31 cellular contexts compared by ENCODE assay signal in the genomic region with DNA sequence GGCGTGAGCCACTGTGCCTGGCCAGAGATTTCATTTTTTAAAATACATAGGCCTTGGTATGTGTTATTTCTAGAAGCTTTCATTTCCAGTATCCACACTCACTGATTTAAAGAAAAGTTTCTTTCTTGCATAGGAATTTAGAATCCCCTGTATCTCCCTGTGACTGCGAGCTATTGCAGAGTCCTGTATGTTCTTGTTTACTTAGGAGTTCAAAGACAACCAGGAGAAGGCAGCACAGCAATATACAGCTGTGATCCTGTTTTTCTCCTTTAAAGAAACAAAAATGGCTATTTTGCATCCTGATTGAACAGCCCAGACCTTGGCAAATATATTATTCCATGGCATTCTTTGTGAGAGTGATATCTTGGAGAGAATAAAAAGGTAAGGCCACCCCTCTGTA.
"Had no signal": no experiment of that assay in that cellular context is flagged by ENCODE, and none has a peak within 500 bp of the region (broad histone marks: within the 10 kb centered on the region; RNA-seq: fewer than 3 reads in every experiment).

No MANE protein-coding gene starts in this region.

- H3K4me2 ChIP-seq: neural progenitor cell, smooth muscle cell had no signal

- H3K27me3 Mint-ChIP-seq: progenitor cell of endocrine pancreas; stimulated activated memory B cell treated with anti-CD40 and anti-IgM and Interleukin-4, amounts not matched to agents 10 μg/mL and 1 μg/mL and 100 μg/mL, for 72 hours; stimulated activated naive CD8-positive, alpha-beta T cell treated with anti-CD3 and anti-CD28 coated beads, Interleukin-15, amount 100 ng/mL, for 72 hours had no signal

- H3K4me3 Mint-ChIP-seq: natural killer cell; nephron; neural progenitor cell; stimulated activated memory B cell treated with anti-CD40 and anti-IgM and Interleukin-4, amounts not matched to agents 10 μg/mL and 1 μg/mL and 100 μg/mL, for 72 hours; stimulated activated naive CD8-positive, alpha-beta T cell treated with anti-CD3 and anti-CD28 coated beads, Interleukin-15, amount 100 ng/mL, for 72 hours; type B pancreatic cell had no signal

- DNase-seq: natural killer cell; occipital lobe; ovary; posterior cingulate gyrus; psoas muscle; right cardiac atrium; spleen; stimulated activated CD4-positive, alpha-beta T cell treated with anti-CD3 and anti-CD28 coated beads, Interleukin-12 subunit alpha, Interleukin-12 subunit beta, amount 100 ng/mL, for 4 hours; stimulated activated CD4-positive, alpha-beta T cell treated with anti-CD3 and anti-CD28 coated beads, Interleukin-1b, Interleukin-23, amount 100 ng/mL, for 48 hours; stimulated activated CD4-positive, alpha-beta T cell treated with anti-CD3 and anti-CD28 coated beads, Interleukin-4, amount 100 ng/mL, for 1 hour; stimulated activated CD4-positive, alpha-beta T cell treated with anti-CD3 and anti-CD28 coated beads, Interleukin-4, amount 100 ng/mL, for 4 hours; stimulated activated CD8-positive, alpha-beta memory T cell treated with anti-CD3 and anti-CD28 coated beads, Interleukin-4, amount 100 ng/mL, for 48 hours; stimulated activated naive CD4-positive, alpha-beta T cell; stimulated activated naive CD8-positive, alpha-beta T cell treated with anti-CD3 and anti-CD28 coated beads, Interleukin-15, amount 100 ng/mL, for 72 hours; stimulated activated naive CD8-positive, alpha-beta T cell treated with anti-CD3 and anti-CD28 coated beads, Interleukin-15, Interleukin-2, amounts not matched to agents 100 U/mL and 50 U/mL, for 24 hours; substantia nigra; testis; tibial artery; transverse colon; upper lobe of right lung; uterus had no signal

- H3K27ac Mint-ChIP-seq: natural killer cell; nephron; neural progenitor cell; progenitor cell of endocrine pancreas; stimulated activated memory B cell treated with anti-CD40 and anti-IgM and Interleukin-4, amounts not matched to agents 10 μg/mL and 1 μg/mL and 100 μg/mL, for 72 hours; stimulated activated naive CD8-positive, alpha-beta T cell treated with anti-CD3 and anti-CD28 coated beads, Interleukin-15, amount 100 ng/mL, for 72 hours; type B pancreatic cell had no signal

- H3K4me1 Mint-ChIP-seq: natural killer cell; neural progenitor cell; stimulated activated memory B cell treated with anti-CD40 and anti-IgM and Interleukin-4, amounts not matched to agents 10 μg/mL and 1 μg/mL and 100 μg/mL, for 72 hours; stimulated activated naive CD8-positive, alpha-beta T cell treated with anti-CD3 and anti-CD28 coated beads, Interleukin-15, amount 100 ng/mL, for 72 hours had no signal

- H3K9ac ChIP-seq: neural progenitor cell, parathyroid adenoma had no signal

- H3K27me3 ChIP-seq: neural progenitor cell, ovary, spleen, suprapubic skin, testis, tibial artery, transverse colon, upper lobe of right lung, uterus had no signal

- H3K4me1 ChIP-seq: neural progenitor cell, parathyroid adenoma, psoas muscle, spleen, suprapubic skin, testis, tibial artery, upper lobe of right lung, uterus had no signal

- H3K9me3 ChIP-seq: ovary, suprapubic skin, testis, transverse colon, uterus had no signal

- H3K79me2 ChIP-seq: parathyroid adenoma had no signal

- H3K27ac ChIP-seq: neural progenitor cell, ovary, parathyroid adenoma, psoas muscle, skin epidermis, spleen, suprapubic skin, testis, tibial artery, transverse colon, upper lobe of right lung, uterus had no signal

- H3K4me3 ChIP-seq: neural progenitor cell, ovary, psoas muscle, skin epidermis, smooth muscle cell, spleen, suprapubic skin, testis, tibial artery, transverse colon, upper lobe of right lung, uterus had no signal

- H3K36me3 Mint-ChIP-seq: natural killer cell had no signal

- H2AFZ ChIP-seq: neural progenitor cell, parathyroid adenoma had no signal

- ATAC-seq: natural killer cell; psoas muscle; right cardiac atrium; sciatic nerve; stimulated activated memory B cell treated with anti-CD40 and anti-IgM and Interleukin-4, amounts not matched to agents 10 μg/mL and 1 μg/mL and 100 μg/mL, for 72 hours; stimulated activated naive CD8-positive, alpha-beta T cell treated with anti-CD3 and anti-CD28 coated beads, Interleukin-15, amount 100 ng/mL, for 72 hours; stimulated activated naive CD8-positive, alpha-beta T cell treated with anti-CD3 and anti-CD28 coated beads, Interleukin-15, Interleukin-2, amounts not matched to agents 100 U/mL and 50 U/mL, for 24 hours; upper lobe of right lung had no signal

- H3K36me3 ChIP-seq: ovary, spleen, suprapubic skin, tibial artery, transverse colon, upper lobe of right lung, uterus had no signal
